Comparison of ENCODE assay signal across 9 cellular contexts in genomic region chr19:38059897-38060296, GRCh38.
A peak's percentile ranks its signal among the peaks of the same experiment; 100 is the strongest.
DNase-seq lines count a peak whose midpoint lies in the region; TF ChIP-seq lines count a peak whose summit lies in the region.
"Had no signal": no experiment of that assay in that cellular context is flagged by ENCODE, and none has a peak within 500 bp of the region (broad histone marks: within the 10 kb centered on the region; RNA-seq: fewer than 3 reads in every experiment).

No MANE protein-coding gene starts in this region.

- peaks cover 16 to 50% (median 43%) of the 10 kb centered on the region in 4 donors for H3K4me1 ChIP-seq in stomach
- H3K4me1 ChIP-seq in left ventricle myocardium inferior, result peaks cover 4% of the 10 kb centered on the region

- H3K27me3 ChIP-seq in stomach, result no peaks in the 10 kb centered on the region
- H3K27me3 ChIP-seq in left ventricle myocardium inferior (ENCODE audit: low read depth), result no peaks in the 10 kb centered on the region

- H3K9me3 ChIP-seq in stomach (no peaks in the 10 kb centered on the region), left ventricle myocardium inferior (replicated peaks) (no peaks in the 10 kb centered on the region)

- peak overlapping the region; percentile 58 for H3K4me3 Mint-ChIP-seq in T-helper 2 cell treated with Interferon-gamma antibody and Interleukin-4, amounts not matched to agents 5 μg/mL and 100 μg/mL, for 36 hours

- H3K27ac ChIP-seq in stomach (peak overlapping the region in 3 of 5 donors; percentile 22 to 91 (median 34)), left ventricle myocardium inferior (replicated peaks) (no peak overlapping the region)

- TF ChIP-seq POLR2A in stomach (IDR thresholded peaks at IDR 0.05), result no peak

- TF ChIP-seq EP300 in stomach (IDR thresholded peaks at IDR 0.05), result no peak

- no peaks in the 10 kb centered on the region for H3K27me3 Mint-ChIP-seq in T-helper 2 cell treated with Interferon-gamma antibody and Interleukin-4, amounts not matched to agents 5 μg/mL and 100 μg/mL, for 36 hours (ENCODE audit: low read depth)

- peak overlapping the region; percentile 79 for H3K27ac Mint-ChIP-seq in T-helper 2 cell treated with Interferon-gamma antibody and Interleukin-4, amounts not matched to agents 5 μg/mL and 100 μg/mL, for 36 hours

- no peaks in the 10 kb centered on the region for H3K36me3 ChIP-seq in stomach
- H3K36me3 ChIP-seq in left ventricle myocardium inferior, result no peaks in the 10 kb centered on the region

- 56 to 75% (median 63%) methylated on average over 6 to 7 of the region's 7 CpGs for WGBS in stomach, 5 donors

- H3K4me1 Mint-ChIP-seq in T-helper 2 cell treated with Interferon-gamma antibody and Interleukin-4, amounts not matched to agents 5 μg/mL and 100 μg/mL, for 36 hours (ENCODE audit: low read depth), result peaks cover 11% of the 10 kb centered on the region

- TF ChIP-seq CTCF in stomach (IDR thresholded peaks at IDR 0.05) (no peak), left ventricle myocardium inferior (IDR thresholded peaks at IDR 0.05; ENCODE audit: borderline replicate concordance) (no peak)

- no peaks in the 10 kb centered on the region for H3K36me3 Mint-ChIP-seq in T-helper 2 cell treated with Interferon-gamma antibody and Interleukin-4, amounts not matched to agents 5 μg/mL and 100 μg/mL, for 36 hours (ENCODE audit: low read depth)

- H3K9me3 Mint-ChIP-seq in T-helper 2 cell treated with Interferon-gamma antibody and Interleukin-4, amounts not matched to agents 5 μg/mL and 100 μg/mL, for 36 hours, result no peaks in the 10 kb centered on the region

- H3K4me3 ChIP-seq in stomach (no peak overlapping the region), left ventricle myocardium inferior (no peak overlapping the region)

- peak; percentile 7 for DNase-seq in NCI-H82 (lab: John Stamatoyannopoulos, UW)
- DNase-seq in NCI-H82 treated with DMSO at 0.1 percent for 48 hours (lab: John Stamatoyannopoulos, UW; ENCODE audit: unreplicated experiment), result no peak
- DNase-seq in T-helper 2 cell treated with Interferon-gamma antibody and Interleukin-4, amounts not matched to agents 5 μg/mL and 100 μg/mL, for 36 hours (ENCODE audit: low spot score), result no peak
- peak; percentile 92 for DNase-seq in dermis blood vessel endothelial cell
- no peak for DNase-seq in stomach
- DNase-seq in GM03348 (ENCODE audit: low spot score), result no peak
- no peak for DNase-seq in DMS79 (lab: John Stamatoyannopoulos, UW)
- no peak for DNase-seq in left ventricle myocardium inferior
- DNase-seq: trophoblast cell had no signal

- intact Hi-C loops in stomach (cut with DNase I; ENCODE audit: low total_unique reads) (no loop called here), left ventricle myocardium inferior (cut with micrococcal nuclease) (no loop called here)

Comparison
In these comparisons a context has a peak if more than half of its experiments do, and no peak if none do; other contexts are left out.
1. DNase-seq: peak in NCI-H82 (single experiment) and dermis blood vessel endothelial cell (single experiment); none in NCI-H82 treated with DMSO at 0.1 percent for 48 hours (single experiment), T-helper 2 cell treated with Interferon-gamma antibody and Interleukin-4, amounts not matched to agents 5 μg/mL and 100 μg/mL, for 36 hours (single experiment), stomach (single experiment), GM03348 (single experiment), DMS79 (single experiment) and left ventricle myocardium inferior (single experiment).